In the genomic region with DNA sequence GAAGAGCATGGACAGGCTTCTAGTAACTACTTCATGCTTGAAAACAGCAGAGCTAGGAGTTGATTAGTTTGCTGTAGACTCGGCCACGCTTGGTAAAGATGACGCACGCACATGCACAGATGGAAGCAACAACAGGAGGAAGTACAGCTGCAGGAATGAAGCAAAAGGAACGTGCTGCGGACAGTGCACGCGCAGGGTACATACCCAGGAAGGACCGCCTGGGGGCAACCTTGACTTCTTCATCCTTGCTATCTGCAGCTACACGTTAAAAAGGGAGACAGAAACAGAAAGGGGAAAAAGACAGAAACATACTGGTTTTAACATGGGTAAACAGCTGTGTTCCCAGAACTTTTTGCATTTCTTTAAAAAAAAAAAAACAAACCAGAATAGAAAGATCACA, we compare ENCODE assay signal across 1 cellular context.
A peak's percentile ranks its signal among the peaks of the same experiment; 100 is the strongest.
TF ChIP-seq lines count a peak whose summit lies in the region.

No MANE protein-coding gene starts in this region.

TF ChIP-seq in HepG2, 621 proteins besides CTCF, POLR2A, EP300 and RAD21 (continued from another document and continues in another):
- TF ChIP-seq, protein P1, sequence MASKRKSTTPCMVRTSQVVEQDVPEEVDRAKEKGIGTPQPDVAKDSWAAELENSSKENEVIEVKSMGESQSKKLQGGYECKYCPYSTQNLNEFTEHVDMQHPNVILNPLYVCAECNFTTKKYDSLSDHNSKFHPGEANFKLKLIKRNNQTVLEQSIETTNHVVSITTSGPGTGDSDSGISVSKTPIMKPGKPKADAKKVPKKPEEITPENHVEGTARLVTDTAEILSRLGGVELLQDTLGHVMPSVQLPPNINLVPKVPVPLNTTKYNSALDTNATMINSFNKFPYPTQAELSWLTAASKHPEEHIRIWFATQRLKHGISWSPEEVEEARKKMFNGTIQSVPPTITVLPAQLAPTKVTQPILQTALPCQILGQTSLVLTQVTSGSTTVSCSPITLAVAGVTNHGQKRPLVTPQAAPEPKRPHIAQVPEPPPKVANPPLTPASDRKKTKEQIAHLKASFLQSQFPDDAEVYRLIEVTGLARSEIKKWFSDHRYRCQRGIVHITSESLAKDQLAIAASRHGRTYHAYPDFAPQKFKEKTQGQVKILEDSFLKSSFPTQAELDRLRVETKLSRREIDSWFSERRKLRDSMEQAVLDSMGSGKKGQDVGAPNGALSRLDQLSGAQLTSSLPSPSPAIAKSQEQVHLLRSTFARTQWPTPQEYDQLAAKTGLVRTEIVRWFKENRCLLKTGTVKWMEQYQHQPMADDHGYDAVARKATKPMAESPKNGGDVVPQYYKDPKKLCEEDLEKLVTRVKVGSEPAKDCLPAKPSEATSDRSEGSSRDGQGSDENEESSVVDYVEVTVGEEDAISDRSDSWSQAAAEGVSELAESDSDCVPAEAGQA (IDR thresholded peaks at IDR 0.05; ENCODE audit: low read depth): no peak
- TF ChIP-seq, protein P1 (CRISPR knock-in tag; IDR thresholded peaks at IDR 0.05; ENCODE audit: borderline replicate concordance): no peak
- TF ChIP-seq MED1 (CRISPR knock-in tag; IDR thresholded peaks at IDR 0.05) (0 out of 2 replicates have a peak, but pooled peaks have one; percentile 38), MYC (CRISPR knock-in tag; IDR thresholded peaks at IDR 0.05; ENCODE audit: borderline replicate concordance) (peak; percentile 80; the same call in 1 of the 2 replicates), STAG1 (CRISPR knock-in tag; IDR thresholded peaks at IDR 0.05) (peak; percentile 90), MTA1 (CRISPR knock-in tag; IDR thresholded peaks at IDR 0.05; ENCODE audit: borderline replicate concordance) (no peak), ZSCAN20 (CRISPR knock-in tag; IDR thresholded peaks at IDR 0.05; ENCODE audit: borderline replicate concordance) (no peak), KDM5B (CRISPR knock-in tag; IDR thresholded peaks at IDR 0.05; ENCODE audit: borderline replicate concordance) (no peak), IKZF4 (CRISPR knock-in tag; IDR thresholded peaks at IDR 0.05; ENCODE audit: borderline replicate concordance, low read depth, not compliant biosample characterization) (no peak), ZNF781 (CRISPR knock-in tag; IDR thresholded peaks at IDR 0.05; ENCODE audit: borderline replicate concordance, not compliant biosample characterization) (no peak), ZC3H4 (CRISPR knock-in tag; IDR thresholded peaks at IDR 0.05; ENCODE audit: borderline replicate concordance) (no peak), NFE2L2 (IDR thresholded peaks at IDR 0.05; ENCODE audit: low read length) (no peak), MTF2 (CRISPR knock-in tag; IDR thresholded peaks at IDR 0.05; ENCODE audit: borderline replicate concordance) (no peak), ZNF737 (CRISPR knock-in tag; IDR thresholded peaks at IDR 0.05; ENCODE audit: borderline replicate concordance) (no peak), JARID2 (CRISPR knock-in tag; IDR thresholded peaks at IDR 0.05; ENCODE audit: insufficient replicate concordance) (no peak), MATR3 (CRISPR knock-in tag; IDR thresholded peaks at IDR 0.05) (no peak), SMYD3 (CRISPR knock-in tag; IDR thresholded peaks at IDR 0.05) (no peak), DMAP1 (CRISPR knock-in tag; IDR thresholded peaks at IDR 0.05) (no peak), ZNF3 (CRISPR knock-in tag; IDR thresholded peaks at IDR 0.05) (no peak), HNRNPL (IDR thresholded peaks at IDR 0.05; ENCODE audit: low read depth, low read length) (no peak)
- TF ChIP-seq, protein P2, sequence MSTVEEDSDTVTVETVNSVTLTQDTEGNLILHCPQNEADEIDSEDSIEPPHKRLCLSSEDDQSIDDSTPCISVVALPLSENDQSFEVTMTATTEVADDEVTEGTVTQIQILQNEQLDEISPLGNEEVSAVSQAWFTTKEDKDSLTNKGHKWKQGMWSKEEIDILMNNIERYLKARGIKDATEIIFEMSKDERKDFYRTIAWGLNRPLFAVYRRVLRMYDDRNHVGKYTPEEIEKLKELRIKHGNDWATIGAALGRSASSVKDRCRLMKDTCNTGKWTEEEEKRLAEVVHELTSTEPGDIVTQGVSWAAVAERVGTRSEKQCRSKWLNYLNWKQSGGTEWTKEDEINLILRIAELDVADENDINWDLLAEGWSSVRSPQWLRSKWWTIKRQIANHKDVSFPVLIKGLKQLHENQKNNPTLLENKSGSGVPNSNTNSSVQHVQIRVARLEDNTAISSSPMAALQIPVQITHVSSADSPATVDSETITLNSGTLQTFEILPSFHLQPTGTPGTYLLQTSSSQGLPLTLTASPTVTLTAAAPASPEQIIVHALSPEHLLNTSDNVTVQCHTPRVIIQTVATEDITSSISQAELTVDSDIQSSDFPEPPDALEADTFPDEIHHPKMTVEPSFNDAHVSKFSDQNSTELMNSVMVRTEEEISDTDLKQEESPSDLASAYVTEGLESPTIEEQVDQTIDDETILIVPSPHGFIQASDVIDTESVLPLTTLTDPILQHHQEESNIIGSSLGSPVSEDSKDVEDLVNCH (CRISPR knock-in tag; IDR thresholded peaks at IDR 0.05): no peak
- TF ChIP-seq, protein P3, sequence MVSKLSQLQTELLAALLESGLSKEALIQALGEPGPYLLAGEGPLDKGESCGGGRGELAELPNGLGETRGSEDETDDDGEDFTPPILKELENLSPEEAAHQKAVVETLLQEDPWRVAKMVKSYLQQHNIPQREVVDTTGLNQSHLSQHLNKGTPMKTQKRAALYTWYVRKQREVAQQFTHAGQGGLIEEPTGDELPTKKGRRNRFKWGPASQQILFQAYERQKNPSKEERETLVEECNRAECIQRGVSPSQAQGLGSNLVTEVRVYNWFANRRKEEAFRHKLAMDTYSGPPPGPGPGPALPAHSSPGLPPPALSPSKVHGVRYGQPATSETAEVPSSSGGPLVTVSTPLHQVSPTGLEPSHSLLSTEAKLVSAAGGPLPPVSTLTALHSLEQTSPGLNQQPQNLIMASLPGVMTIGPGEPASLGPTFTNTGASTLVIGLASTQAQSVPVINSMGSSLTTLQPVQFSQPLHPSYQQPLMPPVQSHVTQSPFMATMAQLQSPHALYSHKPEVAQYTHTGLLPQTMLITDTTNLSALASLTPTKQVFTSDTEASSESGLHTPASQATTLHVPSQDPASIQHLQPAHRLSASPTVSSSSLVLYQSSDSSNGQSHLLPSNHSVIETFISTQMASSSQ (IDR thresholded peaks at IDR 0.05; ENCODE audit: low read depth): no peak
- TF ChIP-seq, protein P3 (CRISPR knock-in tag; IDR thresholded peaks at IDR 0.05; ENCODE audit: borderline replicate concordance): no peak
- TF ChIP-seq, protein P4, sequence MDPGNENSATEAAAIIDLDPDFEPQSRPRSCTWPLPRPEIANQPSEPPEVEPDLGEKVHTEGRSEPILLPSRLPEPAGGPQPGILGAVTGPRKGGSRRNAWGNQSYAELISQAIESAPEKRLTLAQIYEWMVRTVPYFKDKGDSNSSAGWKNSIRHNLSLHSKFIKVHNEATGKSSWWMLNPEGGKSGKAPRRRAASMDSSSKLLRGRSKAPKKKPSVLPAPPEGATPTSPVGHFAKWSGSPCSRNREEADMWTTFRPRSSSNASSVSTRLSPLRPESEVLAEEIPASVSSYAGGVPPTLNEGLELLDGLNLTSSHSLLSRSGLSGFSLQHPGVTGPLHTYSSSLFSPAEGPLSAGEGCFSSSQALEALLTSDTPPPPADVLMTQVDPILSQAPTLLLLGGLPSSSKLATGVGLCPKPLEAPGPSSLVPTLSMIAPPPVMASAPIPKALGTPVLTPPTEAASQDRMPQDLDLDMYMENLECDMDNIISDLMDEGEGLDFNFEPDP (CRISPR knock-in tag; conservative IDR thresholded peaks at IDR 0.05): no peak
- TF ChIP-seq, protein P5, sequence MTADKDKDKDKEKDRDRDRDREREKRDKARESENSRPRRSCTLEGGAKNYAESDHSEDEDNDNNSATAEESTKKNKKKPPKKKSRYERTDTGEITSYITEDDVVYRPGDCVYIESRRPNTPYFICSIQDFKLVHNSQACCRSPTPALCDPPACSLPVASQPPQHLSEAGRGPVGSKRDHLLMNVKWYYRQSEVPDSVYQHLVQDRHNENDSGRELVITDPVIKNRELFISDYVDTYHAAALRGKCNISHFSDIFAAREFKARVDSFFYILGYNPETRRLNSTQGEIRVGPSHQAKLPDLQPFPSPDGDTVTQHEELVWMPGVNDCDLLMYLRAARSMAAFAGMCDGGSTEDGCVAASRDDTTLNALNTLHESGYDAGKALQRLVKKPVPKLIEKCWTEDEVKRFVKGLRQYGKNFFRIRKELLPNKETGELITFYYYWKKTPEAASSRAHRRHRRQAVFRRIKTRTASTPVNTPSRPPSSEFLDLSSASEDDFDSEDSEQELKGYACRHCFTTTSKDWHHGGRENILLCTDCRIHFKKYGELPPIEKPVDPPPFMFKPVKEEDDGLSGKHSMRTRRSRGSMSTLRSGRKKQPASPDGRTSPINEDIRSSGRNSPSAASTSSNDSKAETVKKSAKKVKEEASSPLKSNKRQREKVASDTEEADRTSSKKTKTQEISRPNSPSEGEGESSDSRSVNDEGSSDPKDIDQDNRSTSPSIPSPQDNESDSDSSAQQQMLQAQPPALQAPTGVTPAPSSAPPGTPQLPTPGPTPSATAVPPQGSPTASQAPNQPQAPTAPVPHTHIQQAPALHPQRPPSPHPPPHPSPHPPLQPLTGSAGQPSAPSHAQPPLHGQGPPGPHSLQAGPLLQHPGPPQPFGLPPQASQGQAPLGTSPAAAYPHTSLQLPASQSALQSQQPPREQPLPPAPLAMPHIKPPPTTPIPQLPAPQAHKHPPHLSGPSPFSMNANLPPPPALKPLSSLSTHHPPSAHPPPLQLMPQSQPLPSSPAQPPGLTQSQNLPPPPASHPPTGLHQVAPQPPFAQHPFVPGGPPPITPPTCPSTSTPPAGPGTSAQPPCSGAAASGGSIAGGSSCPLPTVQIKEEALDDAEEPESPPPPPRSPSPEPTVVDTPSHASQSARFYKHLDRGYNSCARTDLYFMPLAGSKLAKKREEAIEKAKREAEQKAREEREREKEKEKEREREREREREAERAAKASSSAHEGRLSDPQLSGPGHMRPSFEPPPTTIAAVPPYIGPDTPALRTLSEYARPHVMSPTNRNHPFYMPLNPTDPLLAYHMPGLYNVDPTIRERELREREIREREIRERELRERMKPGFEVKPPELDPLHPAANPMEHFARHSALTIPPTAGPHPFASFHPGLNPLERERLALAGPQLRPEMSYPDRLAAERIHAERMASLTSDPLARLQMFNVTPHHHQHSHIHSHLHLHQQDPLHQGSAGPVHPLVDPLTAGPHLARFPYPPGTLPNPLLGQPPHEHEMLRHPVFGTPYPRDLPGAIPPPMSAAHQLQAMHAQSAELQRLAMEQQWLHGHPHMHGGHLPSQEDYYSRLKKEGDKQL (CRISPR knock-in tag; IDR thresholded peaks at IDR 0.05; ENCODE audit: low read depth): no peak
- TF ChIP-seq, protein P6, sequence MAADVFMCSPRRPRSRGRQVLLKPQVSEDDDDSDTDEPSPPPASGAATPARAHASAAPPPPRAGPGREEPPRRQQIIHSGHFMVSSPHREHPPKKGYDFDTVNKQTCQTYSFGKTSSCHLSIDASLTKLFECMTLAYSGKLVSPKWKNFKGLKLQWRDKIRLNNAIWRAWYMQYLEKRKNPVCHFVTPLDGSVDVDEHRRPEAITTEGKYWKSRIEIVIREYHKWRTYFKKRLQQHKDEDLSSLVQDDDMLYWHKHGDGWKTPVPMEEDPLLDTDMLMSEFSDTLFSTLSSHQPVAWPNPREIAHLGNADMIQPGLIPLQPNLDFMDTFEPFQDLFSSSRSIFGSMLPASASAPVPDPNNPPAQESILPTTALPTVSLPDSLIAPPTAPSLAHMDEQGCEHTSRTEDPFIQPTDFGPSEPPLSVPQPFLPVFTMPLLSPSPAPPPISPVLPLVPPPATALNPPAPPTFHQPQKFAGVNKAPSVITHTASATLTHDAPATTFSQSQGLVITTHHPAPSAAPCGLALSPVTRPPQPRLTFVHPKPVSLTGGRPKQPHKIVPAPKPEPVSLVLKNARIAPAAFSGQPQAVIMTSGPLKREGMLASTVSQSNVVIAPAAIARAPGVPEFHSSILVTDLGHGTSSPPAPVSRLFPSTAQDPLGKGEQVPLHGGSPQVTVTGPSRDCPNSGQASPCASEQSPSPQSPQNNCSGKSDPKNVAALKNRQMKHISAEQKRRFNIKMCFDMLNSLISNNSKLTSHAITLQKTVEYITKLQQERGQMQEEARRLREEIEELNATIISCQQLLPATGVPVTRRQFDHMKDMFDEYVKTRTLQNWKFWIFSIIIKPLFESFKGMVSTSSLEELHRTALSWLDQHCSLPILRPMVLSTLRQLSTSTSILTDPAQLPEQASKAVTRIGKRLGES (CRISPR knock-in tag; IDR thresholded peaks at IDR 0.05; ENCODE audit: borderline replicate concordance): no peak
- TF ChIP-seq, protein P7, sequence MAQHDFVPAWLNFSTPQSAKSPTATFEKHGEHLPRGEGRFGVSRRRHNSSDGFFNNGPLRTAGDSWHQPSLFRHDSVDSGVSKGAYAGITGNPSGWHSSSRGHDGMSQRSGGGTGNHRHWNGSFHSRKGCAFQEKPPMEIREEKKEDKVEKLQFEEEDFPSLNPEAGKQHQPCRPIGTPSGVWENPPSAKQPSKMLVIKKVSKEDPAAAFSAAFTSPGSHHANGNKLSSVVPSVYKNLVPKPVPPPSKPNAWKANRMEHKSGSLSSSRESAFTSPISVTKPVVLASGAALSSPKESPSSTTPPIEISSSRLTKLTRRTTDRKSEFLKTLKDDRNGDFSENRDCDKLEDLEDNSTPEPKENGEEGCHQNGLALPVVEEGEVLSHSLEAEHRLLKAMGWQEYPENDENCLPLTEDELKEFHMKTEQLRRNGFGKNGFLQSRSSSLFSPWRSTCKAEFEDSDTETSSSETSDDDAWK (CRISPR knock-in tag; IDR thresholded peaks at IDR 0.05): no peak
